Comparison of ENCODE assay signal across 13 cellular contexts in the genomic region with DNA sequence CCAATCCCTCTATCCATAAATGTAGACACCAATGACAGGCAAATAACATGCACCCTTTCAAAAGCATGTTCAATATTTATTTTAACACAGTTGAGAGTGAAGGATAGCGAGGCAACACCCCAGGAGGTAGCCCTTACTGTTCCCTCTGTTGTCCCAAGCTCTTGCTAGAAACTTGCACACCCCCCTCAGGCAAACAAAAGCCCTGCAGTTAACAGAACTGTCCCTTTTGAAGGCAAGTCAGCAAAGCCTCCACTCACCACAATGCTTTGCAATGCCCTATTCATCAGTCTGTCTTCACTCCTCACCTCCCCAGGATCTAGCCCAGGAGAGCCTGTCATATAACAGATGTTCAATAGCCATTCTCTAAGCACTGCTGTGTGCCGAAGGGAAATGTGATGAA. TPM values are rescaled to one million over a fixed set of nuclear protein-coding genes. Genes with fewer than 3 reads are reported as not detected.
DNase-seq lines count a peak whose midpoint lies in the region; ATAC-seq, FAIRE-seq and TF ChIP-seq lines count a peak whose summit lies in the region.
"Had no signal": no experiment of that assay in that cellular context is flagged by ENCODE, and none has a peak within 500 bp of the region (broad histone marks: within the 10 kb centered on the region; RNA-seq: fewer than 3 reads in every experiment).

No MANE protein-coding gene starts in this region.

- H3K9me3 ChIP-seq in OCI-LY3 (ENCODE audit: insufficient read depth, low read length): no peaks in the 10 kb centered on the region

- no peaks in the 10 kb centered on the region for H3K36me3 ChIP-seq in OCI-LY3 (replicated peaks; ENCODE audit: low read depth, low read length)

- H3K9ac ChIP-seq in OCI-LY3 (ENCODE audit: low read length): no peak overlapping the region

- 0 out of 2 replicates have a peak, but pooled peaks cover 4% of the 10 kb centered on the region for H3K27me3 ChIP-seq in OCI-LY3 (ENCODE audit: low read depth, low read length)

- TF ChIP-seq CTCF in OCI-LY3 (IDR thresholded peaks at IDR 0.05; ENCODE audit: low read depth, low read length): peak; percentile 39

- ATAC-seq in GM21528 (IDR thresholded peaks at IDR 0.05; ENCODE audit: low FRiP score, unreplicated experiment): no peak
- ATAC-seq: esophagus mucosa, Panc1, sciatic nerve had no signal

- H2AFZ ChIP-seq in OCI-LY3 (ENCODE audit: low read depth, low read length): no peak overlapping the region; the same call in 1 of the 2 replicates

- FAIRE-seq in GM19239 (lab: Jason Lieb, UNC): no peak

- DNase-seq in Daoy (ENCODE audit: low read depth) (peak; percentile 10), H4 (ENCODE audit: low spot score) (peak; percentile 9), iPS-NIHi11 (ENCODE audit: low spot score) (peak; percentile 59), SW 1271 (lab: John Stamatoyannopoulos, UW) (no peak), GM19239 (ENCODE audit: insufficient read length, low spot score) (no peak)
- DNase-seq: aorta, GF-D8 had no signal

- no peaks in the 10 kb centered on the region for H4K20me1 ChIP-seq in OCI-LY3 (ENCODE audit: insufficient read depth, low read length)

- no peak overlapping the region for H3K4me2 ChIP-seq in OCI-LY3 (ENCODE audit: low read length)

- H3K4me1 ChIP-seq in OCI-LY3 (ENCODE audit: low read length): peaks cover 11% of the 10 kb centered on the region

- H3K27ac ChIP-seq in OCI-LY3 (ENCODE audit: low read length): no peak overlapping the region

- no peak overlapping the region for H3K4me3 ChIP-seq in OCI-LY3 (ENCODE audit: low read length)
- H3K4me3 ChIP-seq: lung had no signal

- H3K79me2 ChIP-seq in OCI-LY3 (ENCODE audit: low read length): peaks cover 14% of the 10 kb centered on the region

RNA-seq across cellular contexts. Expression of gene CNEP1R1, which starts 3.5 kb away (rescaled TPM):
- total RNA-seq in Daoy (2014; rRNA removed; shearing (Covaris generic)): 14.8 and 19.2 TPM in 2 replicates
- total RNA-seq in H4 (2014; rRNA removed; shearing (Covaris generic)): 24.3 and 34.1 TPM in 2 replicates

RNA-seq across cellular contexts. Expression of gene HEATR3, which starts 44.3 kb away (rescaled TPM):
- 32.3 and 46.6 TPM in 2 replicates for total RNA-seq in Daoy (2014; rRNA removed; shearing (Covaris generic))
- total RNA-seq in H4 (2014; rRNA removed; shearing (Covaris generic)): 13.7 and 14.6 TPM in 2 replicates

Comparison
In these comparisons a context has a peak if more than half of its experiments do, and no peak if none do; other contexts are left out.
1. DNase-seq: peak in Daoy (single experiment), H4 (single experiment) and iPS-NIHi11 (single experiment); none in SW 1271 (0 of 2) and GM19239 (single experiment).